In the genomic region with DNA sequence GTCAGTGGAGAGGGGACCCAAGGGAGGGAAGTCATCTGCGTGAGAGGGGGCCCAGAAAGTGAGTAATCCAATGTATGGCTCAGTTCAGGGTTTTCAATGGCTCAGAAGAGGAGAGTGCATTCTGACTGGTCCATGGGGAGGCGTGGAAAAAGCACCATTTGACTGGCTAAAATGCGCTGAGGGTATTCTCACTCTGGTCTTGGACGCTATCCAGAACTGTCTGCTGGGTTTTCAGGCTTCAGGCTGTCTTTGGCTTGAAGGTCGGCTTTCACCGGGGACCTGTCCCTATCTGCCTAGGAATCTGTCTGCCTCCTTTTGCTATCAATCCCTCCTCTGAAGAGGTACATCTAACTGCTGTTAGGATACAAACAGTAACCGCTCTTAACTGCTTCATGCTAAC, we compare ENCODE assay signal across 8 cellular contexts. TPM values are rescaled to one million over a fixed set of nuclear protein-coding genes. Genes with fewer than 3 reads are reported as not detected.
"Had no signal": no experiment of that assay in that cellular context is flagged by ENCODE, and none has a peak within 500 bp of the region (broad histone marks: within the 10 kb centered on the region; RNA-seq: fewer than 3 reads in every experiment).

No MANE protein-coding gene starts in this region.

- DNase-seq: GOT3, H9, HCEC 1CT, IMR-90, KBM-7 had no signal

- FAIRE-seq: H54, HTR-8/SVneo had no signal

- H3K27ac Mint-ChIP-seq: H9 had no signal

- H3K4me3 Mint-ChIP-seq: H9 had no signal

RNA-seq across cellular contexts. Expression of a gene that starts 26.4 kb away (rescaled TPM):
- total RNA-seq: H9, HT-29 had no signal
- polyA plus RNA-seq: IMR-90 had no signal

RNA-seq across cellular contexts. Expression of a gene that starts 30.3 kb away (rescaled TPM):
- total RNA-seq: H9 had no signal
